In genomic region chr11:65121447-65121864, GRCh38 we compare ENCODE assay signal across 8 cellular contexts. TPM values are rescaled to one million over a fixed set of nuclear protein-coding genes. Genes with fewer than 3 reads are reported as not detected.
DNase-seq lines count a peak whose midpoint lies in the region; ATAC-seq and TF ChIP-seq lines count a peak whose summit lies in the region.

No MANE protein-coding gene starts in this region.

- H3K4me2 ChIP-seq in BLaER1 treated with 17β-estradiol and CSF1 and Interleukin-3, amounts not matched to agents 10 nM and 100 nM = peak overlapping the region; percentile 85 to 98 (median 95)
- peak overlapping the region; percentile 99 for H3K4me2 ChIP-seq in Loucy (ENCODE audit: low read depth, low read length, poor library complexity, severe bottlenecking)

- H3K27ac Mint-ChIP-seq in MCF 10A (ENCODE audit: low read depth, unreplicated experiment) = peak overlapping the region; percentile 98
- peak overlapping the region; percentile 100 for H3K27ac Mint-ChIP-seq in memory B cell

- no peaks in the 10 kb centered on the region for H3K9me2 ChIP-seq in Loucy (replicated peaks; ENCODE audit: low read depth, low read length)

- H3F3A ChIP-seq in Loucy (ENCODE audit: low read depth) = peaks cover 4% of the 10 kb centered on the region

- TF ChIP-seq CTCF in Loucy (conservative IDR thresholded peaks at IDR 0.05; ENCODE audit: low read length) (no peak), MCF 10A (IDR thresholded peaks at IDR 0.05; ENCODE audit: unreplicated experiment) (no peak), upper lobe of left lung (IDR thresholded peaks at IDR 0.05) (no peak)

- DNase-seq in MCF 10A (ENCODE audit: unreplicated experiment) (no peak), memory B cell (ENCODE audit: low spot score in 2 of 2) (peak in 1 of 2 donors; percentile 23), upper lobe of left lung (no peak), NCI-H226 (no peak)

- TF ChIP-seq EP300 in upper lobe of left lung (IDR thresholded peaks at IDR 0.05) = no peak

- H3K27ac ChIP-seq in BLaER1 treated with 17β-estradiol and CSF1 and Interleukin-3, amounts not matched to agents 10 nM and 100 nM = peak overlapping the region; percentile 85 to 97 (median 93)
- H3K27ac ChIP-seq in upper lobe of left lung = peak overlapping the region; percentile 93 to 96 (median 96)

- peaks cover 56 to 67% (median 60%) of the 10 kb centered on the region in 11 experiments for H3K36me3 ChIP-seq in BLaER1 treated with 17β-estradiol and CSF1 and Interleukin-3, amounts not matched to agents 10 nM and 100 nM
- H3K36me3 ChIP-seq in Loucy (ENCODE audit: insufficient read depth, low read length) (peaks cover 26% of the 10 kb centered on the region; the same call in 1 of the 2 replicates), upper lobe of left lung (peaks cover 17 to 59% (median 48%) of the 10 kb centered on the region in 4 donors)

- TF ChIP-seq POLR2A in upper lobe of left lung (IDR thresholded peaks at IDR 0.05) = no peak

- WGBS in upper lobe of left lung, 2 donors = 0 to 1% methylated on average over 19 to 21 of the region's 22 CpGs

- intact Hi-C loops in MCF 10A (cut with micrococcal nuclease) = no loop called here

- H3K4me3 Mint-ChIP-seq in MCF 10A (ENCODE audit: unreplicated experiment) (peak overlapping the region; percentile 99), memory B cell (peak overlapping the region; percentile 98)

- no peak overlapping the region for H2AFZ ChIP-seq in Loucy (ENCODE audit: low read length)

- ATAC-seq in memory B cell (ENCODE audit: low read depth) (no peak), upper lobe of left lung (ENCODE audit: low FRiP score in 2 of 2) (no peak), GM19467 (IDR thresholded peaks at IDR 0.05; ENCODE audit: unreplicated experiment) (no peak), HG02885 (IDR thresholded peaks at IDR 0.05; ENCODE audit: poor library complexity, unreplicated experiment) (no peak)

- H3K4me3 ChIP-seq in BLaER1 treated with 17β-estradiol and CSF1 and Interleukin-3, amounts not matched to agents 10 nM and 100 nM = peak overlapping the region; percentile 82 to 99 (median 89)
- H3K4me3 ChIP-seq in Loucy (ENCODE audit: low read length, poor library complexity, severe bottlenecking) = peak overlapping the region; percentile 92
- H3K4me3 ChIP-seq in upper lobe of left lung = peak overlapping the region; percentile 80 to 96 (median 83)

- peaks cover 11% of the 10 kb centered on the region for H3K4me1 Mint-ChIP-seq in MCF 10A (ENCODE audit: insufficient read depth, unreplicated experiment)
- peaks cover 18% of the 10 kb centered on the region for H3K4me1 Mint-ChIP-seq in memory B cell

- peaks cover 0 to 55% (median 31%) of the 10 kb centered on the region in 11 experiments; a peak in 17 of 22 replicates for H4K20me1 ChIP-seq in BLaER1 treated with 17β-estradiol and CSF1 and Interleukin-3, amounts not matched to agents 10 nM and 100 nM
- peaks cover 24% of the 10 kb centered on the region for H4K20me1 ChIP-seq in Loucy (ENCODE audit: insufficient read depth, low read length, poor library complexity, severe bottlenecking)

- H3K9me3 Mint-ChIP-seq in MCF 10A (ENCODE audit: unreplicated experiment) = no peaks in the 10 kb centered on the region
- no peaks in the 10 kb centered on the region for H3K9me3 Mint-ChIP-seq in memory B cell

- H3K79me2 ChIP-seq in Loucy (ENCODE audit: insufficient read depth, low read length) = peaks cover 71% of the 10 kb centered on the region

- peak overlapping the region; percentile 91 to 99 (median 94) for H3K9ac ChIP-seq in BLaER1 treated with 17β-estradiol and CSF1 and Interleukin-3, amounts not matched to agents 10 nM and 100 nM
- peak overlapping the region; percentile 96 for H3K9ac ChIP-seq in Loucy (ENCODE audit: low read depth, low read length, poor library complexity, severe bottlenecking)

- no peaks in the 10 kb centered on the region for H3K27me3 ChIP-seq in BLaER1 treated with 17β-estradiol and CSF1 and Interleukin-3, amounts not matched to agents 10 nM and 100 nM
- H3K27me3 ChIP-seq in Loucy (ENCODE audit: insufficient read depth, low read length, poor library complexity, severe bottlenecking) (no peaks in the 10 kb centered on the region), upper lobe of left lung (no peaks in the 10 kb centered on the region)

- BruUV-seq in MCF 10A (replicated peaks; lab: Mats Ljungman, UMichigan) = TSS peak; percentile 65

- CTCF ChIA-PET in MCF 10A (lab: Yijun Ruan, JAX) = interaction anchor here (0.6 to 2.8 kb wide), 10 partner anchors 9 to 433 kb away, joined by 3 to 19 read pairs (median 4); partner anchors contain the start of genes CAPN1, SAC3D1, SNX15 and TM7SF2

- H3K36me3 Mint-ChIP-seq in MCF 10A (ENCODE audit: insufficient read depth, unreplicated experiment) (peaks cover 66% of the 10 kb centered on the region), memory B cell (peaks cover 24% of the 10 kb centered on the region)

- POLR2A ChIA-PET in MCF 10A (lab: Yijun Ruan, JAX) = interaction anchor here (0.6 to 8.8 kb wide), 40 partner anchors 10 to 881 kb away, joined by 3 to 138 read pairs (median 4); partner anchors contain the start of genes ARL2, ATG2A, BANF1 and CAPN1

- peaks cover 38 to 66% (median 51%) of the 10 kb centered on the region in 10 experiments for H3K4me1 ChIP-seq in BLaER1 treated with 17β-estradiol and CSF1 and Interleukin-3, amounts not matched to agents 10 nM and 100 nM
- H3K4me1 ChIP-seq in Loucy (ENCODE audit: insufficient read depth, low read length, poor library complexity, severe bottlenecking) (peaks cover 30% of the 10 kb centered on the region), upper lobe of left lung (peaks cover 23 to 51% (median 27%) of the 10 kb centered on the region in 4 donors)

- H3K27me3 Mint-ChIP-seq in MCF 10A (ENCODE audit: insufficient read depth, unreplicated experiment) (no peaks in the 10 kb centered on the region), memory B cell (no peaks in the 10 kb centered on the region)

- H3K9me3 ChIP-seq in BLaER1 treated with 17β-estradiol and CSF1 and Interleukin-3, amounts not matched to agents 10 nM and 100 nM (replicated peaks in 1 of 11) = no peaks in the 10 kb centered on the region
- H3K9me3 ChIP-seq in Loucy (ENCODE audit: insufficient read depth, low read depth, low read length) = no peaks in the 10 kb centered on the region
- H3K9me3 ChIP-seq in upper lobe of left lung = no peaks in the 10 kb centered on the region

RNA-seq across cellular contexts. Expression of gene FAU, which starts 0.5 kb away (rescaled TPM):
- total RNA-seq in MCF 10A (2022) (1,049 and 1,269 TPM in 2 replicates), upper lobe of left lung (1,000 to 10,000 TPM in 1 of 6 donors, 100 to 1,000 TPM in 5; 405 to 1,014 (median 590) TPM)

RNA-seq across cellular contexts. Expression of gene MRPL49, which starts 0.7 kb away (rescaled TPM):
- total RNA-seq in MCF 10A (2022) (76.9 and 79.0 TPM in 2 replicates), upper lobe of left lung (10 to 100 TPM; 15.7 to 78.6 (median 57.1) TPM)

RNA-seq across cellular contexts. Expression of gene ZNHIT2, which starts 4.0 kb away (rescaled TPM):
- total RNA-seq in MCF 10A (2022) = 22.0 and 23.6 TPM in 2 replicates
- total RNA-seq in upper lobe of left lung = 10 to 100 TPM; 12.6 to 28.5 (median 15.2) TPM

RNA-seq across cellular contexts. Expression of gene TM7SF2, which starts 9.8 kb away (rescaled TPM):
- total RNA-seq in MCF 10A (2022) (8.5 and 14.0 TPM in 2 replicates), upper lobe of left lung (10 to 100 TPM; 36.8 to 82.7 (median 45.5) TPM)

RNA-seq across cellular contexts. Expression of gene SYVN1, which starts 12.9 kb away (rescaled TPM):
- total RNA-seq in MCF 10A (2022) = 74.9 and 99.8 TPM in 2 replicates
- 10 to 100 TPM; 31.1 to 70.6 (median 50.0) TPM for total RNA-seq in upper lobe of left lung
